Comparison of ENCODE assay signal across 15 cellular contexts in genomic region chr1:29639741-29640427, GRCh38.
DNase-seq lines count a peak whose midpoint lies in the region; ATAC-seq, FAIRE-seq and TF ChIP-seq lines count a peak whose summit lies in the region.
"Had no signal": no experiment of that assay in that cellular context is flagged by ENCODE, and none has a peak within 500 bp of the region (broad histone marks: within the 10 kb centered on the region; RNA-seq: fewer than 3 reads in every experiment).

No MANE protein-coding gene starts in this region.

- WGBS in H9 (ENCODE audit: extremely low coverage, insufficient read length, low lambda C conversion rate): no CpG with 5 or more reads among the region's 15 CpGs

- H3K27me3 Mint-ChIP-seq in H9 (ENCODE audit: low read depth) (no peaks in the 10 kb centered on the region; the same call in none of the 2 replicates), astrocyte (ENCODE audit: low read depth, unreplicated experiment) (peaks cover 18% of the 10 kb centered on the region)

- no peak overlapping the region for H2AK5ac ChIP-seq in H9 (ENCODE audit: insufficient read length, low read length)

- H3K4me1 Mint-ChIP-seq in H9 (peaks cover 10 to 18% of the 10 kb centered on the region in 2 experiments), astrocyte (ENCODE audit: low read depth, unreplicated experiment) (peaks cover 10% of the 10 kb centered on the region)
- H3K4me1 Mint-ChIP-seq: activated B cell treated with CpG ODN at 0.5 μM for 24 hours had no signal

- no peak overlapping the region for H3K18ac ChIP-seq in H9 (ENCODE audit: insufficient read length, low read depth, low read length)

- H4K20me1 ChIP-seq in H9 (ENCODE audit: control insufficient read depth, insufficient read depth, insufficient read length) (no peaks in the 10 kb centered on the region), astrocyte (ENCODE audit: insufficient read depth, low read length) (no peaks in the 10 kb centered on the region)

- CTCF ChIA-PET in AG04449 (lab: Yijun Ruan, JAX): no interaction called here

- H4K8ac ChIP-seq in H9 (replicated peaks; ENCODE audit: insufficient read length, low read depth, low read length): no peak overlapping the region

- H3K9me3 Mint-ChIP-seq in H9 (no peaks in the 10 kb centered on the region), astrocyte (ENCODE audit: unreplicated experiment) (peaks cover 9% of the 10 kb centered on the region)
- H3K9me3 Mint-ChIP-seq: CD8-positive, alpha-beta T cell had no signal

- no peak overlapping the region for H3K27ac ChIP-seq in H9 (ENCODE audit: insufficient read length, low read depth, low read length)
- peak overlapping the region; percentile 18 for H3K27ac ChIP-seq in astrocyte (ENCODE audit: low read depth, low read length)
- H3K27ac ChIP-seq: lower lobe of right lung, right lobe of liver had no signal

- H3K36me3 Mint-ChIP-seq in H9 (ENCODE audit: insufficient read depth in 1 of 3, low read depth in 3 of 3): no peaks in the 10 kb centered on the region
- H3K36me3 Mint-ChIP-seq in astrocyte (ENCODE audit: low read depth, unreplicated experiment): no peaks in the 10 kb centered on the region
- H3K36me3 Mint-ChIP-seq: CD8-positive, alpha-beta T cell had no signal

- H3K4me1 ChIP-seq in H9 (ENCODE audit: insufficient read depth, low read length) (no peaks in the 10 kb centered on the region; the same call in 1 of the 2 replicates), astrocyte (ENCODE audit: insufficient read depth, low read length) (peaks cover 17% of the 10 kb centered on the region)
- H3K4me1 ChIP-seq: lower lobe of right lung, right lobe of liver had no signal

- peak; percentile 37 for FAIRE-seq in astrocyte (lab: Jason Lieb, UNC)
- FAIRE-seq: GM18507 had no signal

- no peak overlapping the region for H4K5ac ChIP-seq in H9 (ENCODE audit: insufficient read length, low read depth, low read length)

- TF ChIP-seq CTCF in AG04449 (IDR thresholded peaks at IDR 0.05; ENCODE audit: insufficient read depth, low read length, missing control alignments) (no peak), H9 (conservative IDR thresholded peaks at IDR 0.05) (no peak), astrocyte (IDR thresholded peaks at IDR 0.05; ENCODE audit: insufficient read depth, low read depth, low read length) (no peak)

- H3K4me2 ChIP-seq in H9 (ENCODE audit: insufficient read depth, insufficient read length, low read length): no peak overlapping the region
- H3K4me2 ChIP-seq in astrocyte (ENCODE audit: low read length): peak overlapping the region; percentile 46

- no peak overlapping the region for H2BK20ac ChIP-seq in H9 (ENCODE audit: low read depth, low read length, poor library complexity, severe bottlenecking)

- H4K91ac ChIP-seq in H9 (ENCODE audit: insufficient read length, low read depth, low read length): no peak overlapping the region

- no peaks in the 10 kb centered on the region for H3K23me2 ChIP-seq in H9 (ENCODE audit: insufficient read length, low read depth, low read length, poor library complexity, severe bottlenecking)

- H3K79me2 ChIP-seq in H9 (ENCODE audit: insufficient read depth, low read length): no peaks in the 10 kb centered on the region
- no peaks in the 10 kb centered on the region for H3K79me2 ChIP-seq in astrocyte (ENCODE audit: insufficient read depth, low read length)

- POLR2A ChIA-PET in AG04449 (lab: Yijun Ruan, JAX): interaction anchor here (1.0 kb wide), 1 partner anchor 49 kb away, joined by 3 read pairs; no protein-coding TSS in a partner anchor

- DNase-seq in AG04449 (ENCODE audit: low read depth, low spot score): peak; percentile 36
- DNase-seq in H9: peak; percentile 25
- DNase-seq in astrocyte (ENCODE audit: low read depth): peak; percentile 90
- peak; percentile 96 for DNase-seq in kidney tubule cell (ENCODE audit: low spot score)
- no peak for DNase-seq in activated T-cell treated with anti-CD3 and anti-CD28 coated beads, Interleukin-2, amount 50 U/mL, for 48 hours
- no peak for DNase-seq in NCI-H2081 (lab: John Stamatoyannopoulos, UW)
- DNase-seq in middle frontal gyrus (ENCODE audit: extremely low spot score, low spot score): no peak
- DNase-seq: activated B cell treated with CpG ODN at 0.5 μM for 24 hours, erythroblast, lower lobe of right lung, MV-4-11 had no signal

- no peaks in the 10 kb centered on the region for H3K36me3 ChIP-seq in astrocyte (ENCODE audit: insufficient read depth, low read length)
- H3K36me3 ChIP-seq: lower lobe of right lung, right lobe of liver had no signal

- H2BK12ac ChIP-seq in H9 (ENCODE audit: insufficient read length, low read depth, low read length): no peak overlapping the region

- no peak overlapping the region for H3K4ac ChIP-seq in H9 (ENCODE audit: low read depth, low read length)

- H3K27ac Mint-ChIP-seq in H9 (no peak overlapping the region), astrocyte (ENCODE audit: unreplicated experiment) (peak overlapping the region; percentile 75)
- H3K27ac Mint-ChIP-seq: activated B cell treated with CpG ODN at 0.5 μM for 24 hours; CD8-positive, alpha-beta T cell had no signal

- H3K23ac ChIP-seq in H9 (ENCODE audit: insufficient read length, low read depth, low read length): no peak overlapping the region

- no peak overlapping the region for H2BK120ac ChIP-seq in H9 (ENCODE audit: low read depth, low read length, poor library complexity, severe bottlenecking)

- ATAC-seq in GM21515 (IDR thresholded peaks at IDR 0.05; ENCODE audit: unreplicated experiment): no peak
- ATAC-seq: CD8-positive, alpha-beta T cell; right lobe of liver had no signal

- no peak overlapping the region for H2BK5ac ChIP-seq in H9 (ENCODE audit: insufficient read length, low read length)

- no peak overlapping the region for H3K56ac ChIP-seq in H9 (ENCODE audit: insufficient read length, low read depth, low read length)

- no peaks in the 10 kb centered on the region for H3K79me1 ChIP-seq in H9 (ENCODE audit: insufficient read depth, low read depth, low read length, poor library complexity, severe bottlenecking)

- H3K27me3 ChIP-seq in H9 (ENCODE audit: insufficient read depth, low read length): no peaks in the 10 kb centered on the region
- H3K27me3 ChIP-seq in astrocyte (ENCODE audit: insufficient read depth, low read length): no peaks in the 10 kb centered on the region
- H3K27me3 ChIP-seq: right lobe of liver had no signal

- no peak overlapping the region for H3K14ac ChIP-seq in H9 (ENCODE audit: insufficient read depth, low read length)

- no peak overlapping the region for H3T11ph ChIP-seq in H9 (ENCODE audit: low read length)

- H3K4me3 ChIP-seq in AG04449 (ENCODE audit: low read depth, low read length) (no peak overlapping the region), astrocyte (ENCODE audit: insufficient read depth, low read depth, low read length) (no peak overlapping the region)
- H3K4me3 ChIP-seq: lower lobe of right lung, right lobe of liver had no signal

- no peak overlapping the region for H2BK15ac ChIP-seq in H9 (ENCODE audit: low read depth, low read length)

- no peaks in the 10 kb centered on the region for H3K9me3 ChIP-seq in H9 (ENCODE audit: control insufficient read depth, low read depth, low read length)
- H3K9me3 ChIP-seq in astrocyte (ENCODE audit: insufficient read depth, low read depth, low read length): no peaks in the 10 kb centered on the region
- H3K9me3 ChIP-seq: lower lobe of right lung, right lobe of liver had no signal

- no peak overlapping the region for H2AFZ ChIP-seq in H9 (ENCODE audit: low read length)
- H2AFZ ChIP-seq in astrocyte (ENCODE audit: low read depth, low read length): peak overlapping the region; percentile 19

- H3K9ac ChIP-seq in H9 (ENCODE audit: extremely low read depth, insufficient read length, low read length) (no peak overlapping the region), astrocyte (ENCODE audit: low read length) (no peak overlapping the region)

- H3K4me3 Mint-ChIP-seq in H9 (no peak overlapping the region), astrocyte (ENCODE audit: unreplicated experiment) (no peak overlapping the region)
- H3K4me3 Mint-ChIP-seq: activated B cell treated with CpG ODN at 0.5 μM for 24 hours; CD8-positive, alpha-beta T cell had no signal

Comparison
In these comparisons a context has a peak if more than half of its experiments do, and no peak if none do; other contexts are left out.
1. DNase-seq: peak in AG04449 (single experiment), H9 (single experiment), astrocyte (single experiment) and kidney tubule cell (single experiment); none in activated T-cell treated with anti-CD3 and anti-CD28 coated beads, Interleukin-2, amount 50 U/mL, for 48 hours (0 of 2), NCI-H2081 (0 of 2) and middle frontal gyrus (single experiment).